In the genomic region with DNA sequence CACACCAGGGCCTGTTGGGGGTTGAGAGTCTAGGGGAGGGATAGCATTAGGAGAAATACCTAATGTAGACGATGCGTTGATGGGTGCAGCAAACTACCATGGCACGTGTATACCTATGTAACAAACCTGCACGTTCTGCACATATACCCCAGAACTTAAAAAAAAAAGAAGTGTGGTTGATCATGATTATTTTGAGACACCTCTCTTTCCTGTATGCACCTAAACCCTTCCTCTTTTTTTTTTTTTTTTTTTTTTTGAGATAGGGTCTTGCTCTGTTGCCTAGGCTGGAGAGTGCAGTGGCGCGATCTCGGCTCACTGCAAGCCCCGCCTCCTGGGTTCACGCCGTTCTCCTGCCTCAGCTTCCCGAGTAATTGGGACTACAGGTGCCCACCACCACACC, we compare ENCODE assay signal across 4 cellular contexts. TPM values are rescaled to one million over a fixed set of nuclear protein-coding genes. Genes with fewer than 3 reads are reported as not detected.
"Had no signal": no experiment of that assay in that cellular context is flagged by ENCODE, and none has a peak within 500 bp of the region (broad histone marks: within the 10 kb centered on the region; RNA-seq: fewer than 3 reads in every experiment).

No MANE protein-coding gene starts in this region.

RNA-seq across cellular contexts. Expression of gene PLEKHG7, which starts 31.3 kb away (rescaled TPM):
- total RNA-seq: LHCN-M2, M059J, MCF 10A, NCI-H460 had no signal
